In the genomic region with DNA sequence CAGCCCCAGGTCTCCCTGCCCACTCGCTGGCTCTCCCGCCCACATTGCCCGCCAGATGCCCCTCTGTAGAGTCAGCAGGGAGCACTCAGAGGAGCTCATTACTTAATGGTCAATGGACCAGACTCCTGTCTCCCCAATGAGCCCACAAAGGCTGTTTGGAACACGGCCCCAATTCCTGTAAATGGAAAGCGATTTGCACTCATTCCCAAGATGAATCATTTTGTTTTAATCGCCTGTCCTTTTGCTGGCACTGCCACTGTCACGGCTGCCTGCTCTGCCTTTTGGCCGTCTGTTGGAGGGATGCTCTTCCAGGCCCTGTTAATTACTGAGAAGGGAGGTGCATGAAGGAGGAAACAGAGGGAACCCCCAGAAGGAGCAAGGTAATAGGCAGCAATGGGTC, we compare ENCODE assay signal across 19 cellular contexts. TPM values are rescaled to one million over a fixed set of nuclear protein-coding genes. Genes with fewer than 3 reads are reported as not detected.
DNase-seq lines count a peak whose midpoint lies in the region; ATAC-seq, FAIRE-seq and TF ChIP-seq lines count a peak whose summit lies in the region.
"Had no signal": no experiment of that assay in that cellular context is flagged by ENCODE, and none has a peak within 500 bp of the region (broad histone marks: within the 10 kb centered on the region; RNA-seq: fewer than 3 reads in every experiment).

No MANE protein-coding gene starts in this region.

- FAIRE-seq in K562 (lab: Jason Lieb, UNC), result no peak
- FAIRE-seq: A549 had no signal

- H3K4me3 ChIP-seq in K562, result no peak overlapping the region
- no peak overlapping the region for H3K4me3 ChIP-seq in neuronal stem cell (ENCODE audit: low read length in 2 of 2)
- H3K4me3 ChIP-seq: A549 had no signal

- DNase-seq in EH (ENCODE audit: low read depth) (peak; percentile 42), M059J (ENCODE audit: low read depth) (peak; percentile 63), K562 (ENCODE audit: extremely low read depth in 1 of 4, low spot score in 3 of 4) (no peak), neuronal stem cell (ENCODE audit: low spot score) (no peak), DMS53 treated with DMSO at 0.1 percent for 48 hours (lab: John Stamatoyannopoulos, UW; ENCODE audit: unreplicated experiment) (no peak), dedifferentiated amniotic fluid mesenchymal stem cell (ENCODE audit: extremely low spot score) (no peak)
- no peak for DNase-seq in activated CD4-positive, alpha-beta T cell treated with anti-CD3 and anti-CD28 coated beads for 4 hours
- DNase-seq in stimulated activated CD4-positive, alpha-beta T cell treated with anti-CD3 and anti-CD28 coated beads, Interleukin-1b, Interleukin-23, amount 100 ng/mL, for 48 hours, result no peak
- DNase-seq: COR-L47, EL, H7, Karpas-422, NCI-H1105, NCI-H1694, NCI-H2107, NCI-H226, NCI-H69 had no signal

- H3K9ac ChIP-seq in K562 (ENCODE audit: insufficient read depth in 1 of 2, low read depth in 2 of 2, low read length in 2 of 2), result no peak overlapping the region
- no peak overlapping the region for H3K9ac ChIP-seq in neuronal stem cell (ENCODE audit: low read depth, low read length, poor library complexity)

- BruUV-seq in K562 (replicated peaks; lab: Mats Ljungman, UMichigan), result no TSS peak

- TF ChIP-seq POLR2A in K562 (conservative IDR thresholded peaks at IDR 0.05), result no peak

- H3K36me3 ChIP-seq in K562 (ENCODE audit: control insufficient read depth, insufficient read depth, low read length), result no peaks in the 10 kb centered on the region
- no peaks in the 10 kb centered on the region for H3K36me3 ChIP-seq in neuronal stem cell (replicated peaks in 1 of 2; ENCODE audit: control insufficient read depth in 2 of 2, insufficient read depth in 2 of 2, low read length in 2 of 2)

- peak overlapping the region; percentile 63 for H2BK5ac ChIP-seq in neuronal stem cell (ENCODE audit: low read length)

- no peak for TF ChIP-seq RAD21 in K562 (CRISPR knock-in tag; conservative IDR thresholded peaks at IDR 0.05 in 1 of 2, IDR thresholded peaks at IDR 0.05 in 1 of 2)

- H3K4me1 ChIP-seq in K562 (replicated peaks in 1 of 2; ENCODE audit: control insufficient read depth in 2 of 2, insufficient read depth in 2 of 2, low read length in 2 of 2) (no peaks in the 10 kb centered on the region), neuronal stem cell (ENCODE audit: control insufficient read depth in 2 of 2, insufficient read depth in 1 of 2, low read depth in 1 of 2, low read length in 2 of 2) (peaks cover 0 to 8% of the 10 kb centered on the region in 2 donors)
- H3K4me1 ChIP-seq: A549 had no signal

- in situ Hi-C loops in K562 (cut with MboI), result no loop called here

- H3K14ac ChIP-seq in neuronal stem cell (ENCODE audit: low read length), result no peak overlapping the region

- H3K4ac ChIP-seq in neuronal stem cell (ENCODE audit: low read length), result no peak overlapping the region

- CTCF ChIA-PET in K562 (lab: Yijun Ruan, JAX; ENCODE audit: low intra/inter-chr PET ratio), result no interaction called here

- intact Hi-C loops in K562 (cut with micrococcal nuclease), result no loop called here

- H3K18ac ChIP-seq in neuronal stem cell (ENCODE audit: low read length), result no peak overlapping the region

- TF ChIP-seq CTCF in K562 (IDR thresholded peaks at IDR 0.05 in 2 of 3, conservative IDR thresholded peaks at IDR 0.05 in 1 of 3; ENCODE audit: insufficient read depth in 2 of 3, low read depth in 1 of 3, low read length in 3 of 3), result no peak

- H3K4me2 ChIP-seq in K562 (ENCODE audit: insufficient read depth, low read length) (no peak overlapping the region), neuronal stem cell (ENCODE audit: insufficient read depth, low read length, poor library complexity, severe bottlenecking) (no peak overlapping the region)
- H3K4me2 ChIP-seq: A549 had no signal

- no peaks in the 10 kb centered on the region for H3K9me3 ChIP-seq in K562 (replicated peaks; ENCODE audit: control insufficient read depth, insufficient read depth, low read depth, low read length)
- H3K9me3 ChIP-seq in neuronal stem cell (replicated peaks in 1 of 2; ENCODE audit: control insufficient read depth in 2 of 2, insufficient read depth in 1 of 2, low read depth in 1 of 2, low read length in 2 of 2), result no peaks in the 10 kb centered on the region
- H3K9me3 ChIP-seq: A549 had no signal

- no peak overlapping the region for H2AK5ac ChIP-seq in neuronal stem cell (ENCODE audit: low read depth, low read length)

- peak overlapping the region; percentile 40 for H2BK120ac ChIP-seq in neuronal stem cell (ENCODE audit: low read depth, low read length)

- H4K91ac ChIP-seq in neuronal stem cell (ENCODE audit: low read depth, low read length, poor library complexity), result no peak overlapping the region

- 0% methylated on average over 8 of the region's 8 CpGs for WGBS in K562 (ENCODE audit: insufficient coverage, low coverage, missing lambda C conversion rate)
- no CpG with 5 or more reads among the region's 8 CpGs for WGBS in neuronal stem cell (ENCODE audit: extremely low coverage in 2 of 2, insufficient read length in 2 of 2, insufficient replicate concordance in 1 of 2), 2 donors

- no peaks in the 10 kb centered on the region for H3K79me1 ChIP-seq in neuronal stem cell (ENCODE audit: low read depth, low read length)

- no peak for ATAC-seq in K562
- ATAC-seq: A549 had no signal

- H3K79me2 ChIP-seq in K562 (ENCODE audit: control insufficient read depth, insufficient read depth, low read length), result no peaks in the 10 kb centered on the region

- peaks cover 4% of the 10 kb centered on the region for H4K20me1 ChIP-seq in K562 (replicated peaks; ENCODE audit: control insufficient read depth, insufficient read depth, low read length)

- no peaks in the 10 kb centered on the region for H3K9me1 ChIP-seq in K562 (ENCODE audit: control insufficient read depth, insufficient read depth, low read length)

- POLR2A ChIA-PET in K562 (lab: Yijun Ruan, JAX), result interaction anchor here (0.9 to 2.3 kb wide), 2 partner anchors 9 to 118 kb away, joined by 3 to 12 read pairs; no protein-coding TSS in a partner anchor

- peak overlapping the region; percentile 25 for H2BK15ac ChIP-seq in neuronal stem cell (ENCODE audit: low read length)

- no peak overlapping the region for H3K23ac ChIP-seq in neuronal stem cell (ENCODE audit: low read depth, low read length, poor library complexity)

- no peak overlapping the region for H4K8ac ChIP-seq in neuronal stem cell (ENCODE audit: low read depth, low read length)

- no peak overlapping the region for H2AFZ ChIP-seq in K562 (ENCODE audit: low read depth, low read length)
- no peak overlapping the region for H2AFZ ChIP-seq in neuronal stem cell (ENCODE audit: low read length)

- H3K27me3 ChIP-seq in K562 (ENCODE audit: control insufficient read depth in 2 of 2, insufficient read depth in 2 of 2, low read length in 2 of 2) (peaks cover 49 to 84% of the 10 kb centered on the region in 2 experiments), neuronal stem cell (ENCODE audit: control insufficient read depth in 3 of 3, insufficient read depth in 3 of 3, low read depth in 1 of 3, low read length in 3 of 3) (peaks cover 0 to 15% (median 0%) of the 10 kb centered on the region in 3 experiments)

- H2BK12ac ChIP-seq in neuronal stem cell (ENCODE audit: low read length), result no peak overlapping the region

- H3K27ac ChIP-seq in K562 (ENCODE audit: extremely low read depth, low read depth, low read length), result no peak overlapping the region
- no peak overlapping the region for H3K27ac ChIP-seq in neuronal stem cell (replicated peaks; ENCODE audit: low read length)
- H3K27ac ChIP-seq: A549, RWPE1 had no signal

- no peak for TF ChIP-seq EP300 in K562 (IDR thresholded peaks at IDR 0.05; ENCODE audit: low read length)

TF ChIP-seq in K562, 482 proteins besides CTCF, POLR2A, EP300 and RAD21:
- TF ChIP-seq ZNF263 (CRISPR knock-in tag; IDR thresholded peaks at IDR 0.05; ENCODE audit: borderline replicate concordance) (0 out of 2 replicates have a peak, but pooled peaks have one; percentile 24), ZC3H4 (CRISPR knock-in tag; IDR thresholded peaks at IDR 0.05; ENCODE audit: borderline replicate concordance) (no peak)

RNA-seq across cellular contexts. Expression of a gene that starts 44.8 kb away (rescaled TPM):
- 55.2 and 85.4 TPM in 2 replicates for total RNA-seq in M059J (2014; rRNA removed; shearing (Covaris generic))
- 99.9 and 127 TPM in 2 replicates for total RNA-seq in K562 (2011; cell fraction: chromatin; rRNA removed; ENCODE audit: low replicate concordance)
- total RNA-seq in K562 (2011; cell fraction: nucleolus; rRNA removed), result 72.9 and 73.4 TPM in 2 replicates
- total RNA-seq in K562 (2011; cell fraction: nucleoplasm; rRNA removed), result 89.0 and 95.0 TPM in 2 replicates
- total RNA-seq in K562 (2014; rRNA removed) (15.6 and 16.2 TPM in 2 replicates), K562 (2014; rRNA removed; fragmentation: Illumina TruSeq; extraction: Trizol) (18.2 and 19.7 TPM in 2 replicates), K562 (2015; rRNA removed; fragmentation: Illumina TruSeq; extraction: Trizol) (22.8 and 24.3 TPM in 2 replicates), K562 (2021) (24.2 and 26.3 TPM in 2 replicates)
- polyA plus RNA-seq in K562 (2011; rRNA removed) (38.5 and 40.6 TPM in 2 replicates), K562 (2014; fragmentation: Illumina TruSeq; extraction: Trizol) (24.4 and 28.7 TPM in 2 replicates), K562 (2014; fragmentation: Nextera tagmentation; extraction: Ambion mirVana) (10 to 100 TPM; 10.3 to 11.3 TPM), K562 (2014; rRNA removed) (20.2 and 21.7 TPM in 2 replicates)
- 22.6 and 31.8 TPM in 2 replicates for polyA plus RNA-seq in K562 (2011; cell fraction: cytosol; rRNA removed)
- polyA plus RNA-seq in K562 (2011; cell fraction: nucleus; rRNA removed), result 65.0 and 81.5 TPM in 2 replicates
- 19.0 and 22.9 TPM in 2 replicates for polyA plus RNA-seq in K562 (2012)
- polyA minus RNA-seq in K562 (2011; rRNA and poly(A)+ RNA removed), result 90.3 and 109 TPM in 2 replicates
- 46.4 and 53.4 TPM in 2 replicates for polyA minus RNA-seq in K562 (2011; cell fraction: cytosol; rRNA and poly(A)+ RNA removed)
- 27.2 and 48.3 TPM in 2 replicates for polyA minus RNA-seq in K562 (2011; cell fraction: nucleus; rRNA and poly(A)+ RNA removed)
- 22.6 TPM for polyA plus RNA-seq in neuronal stem cell (2013, experiment 1 of 2)
- polyA plus RNA-seq in neuronal stem cell (2013, experiment 2 of 2), result 22.2 TPM

Comparison
In these comparisons a context has a peak if more than half of its experiments do, and no peak if none do; other contexts are left out.
1. DNase-seq: peak in EH (single experiment) and M059J (single experiment); none in K562 (0 of 4), neuronal stem cell (single experiment), DMS53 treated with DMSO at 0.1 percent for 48 hours (single experiment), activated CD4-positive, alpha-beta T cell treated with anti-CD3 and anti-CD28 coated beads for 4 hours (0 of 2), dedifferentiated amniotic fluid mesenchymal stem cell (single experiment) and stimulated activated CD4-positive, alpha-beta T cell treated with anti-CD3 and anti-CD28 coated beads, Interleukin-1b, Interleukin-23, amount 100 ng/mL, for 48 hours (single experiment).